Comparison of ENCODE assay signal across 1 cellular context in the genomic region with DNA sequence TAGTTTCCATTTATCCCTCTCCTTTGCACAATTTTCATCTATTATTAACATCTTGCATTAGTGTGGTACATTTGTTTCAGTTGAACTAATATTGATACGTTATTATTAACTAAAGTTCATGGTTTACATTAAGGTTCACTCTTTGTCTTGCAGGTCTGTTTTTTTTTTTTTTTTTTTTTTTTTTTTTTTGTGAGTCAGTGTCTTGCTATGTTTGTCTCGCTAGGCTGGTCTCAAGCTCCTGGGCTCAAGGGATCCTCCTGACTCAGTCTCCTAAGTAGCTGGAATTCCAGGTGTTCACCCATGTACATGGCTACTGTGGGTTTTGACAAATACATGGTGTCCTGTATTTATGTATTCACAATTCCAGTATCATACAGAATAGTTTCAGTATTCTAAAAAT.
TF ChIP-seq lines count a peak whose summit lies in the region.

No MANE protein-coding gene starts in this region.

TF ChIP-seq in HepG2, 621 proteins besides CTCF, POLR2A, EP300 and RAD21:
- TF ChIP-seq, protein P1, sequence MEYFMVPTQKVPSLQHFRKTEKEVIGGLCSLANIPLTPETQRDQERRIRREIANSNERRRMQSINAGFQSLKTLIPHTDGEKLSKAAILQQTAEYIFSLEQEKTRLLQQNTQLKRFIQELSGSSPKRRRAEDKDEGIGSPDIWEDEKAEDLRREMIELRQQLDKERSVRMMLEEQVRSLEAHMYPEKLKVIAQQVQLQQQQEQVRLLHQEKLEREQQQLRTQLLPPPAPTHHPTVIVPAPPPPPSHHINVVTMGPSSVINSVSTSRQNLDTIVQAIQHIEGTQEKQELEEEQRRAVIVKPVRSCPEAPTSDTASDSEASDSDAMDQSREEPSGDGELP (IDR thresholded peaks at IDR 0.05; ENCODE audit: borderline replicate concordance, low read depth) = no peak
- TF ChIP-seq MAFF (IDR thresholded peaks at IDR 0.05; ENCODE audit: low read depth, low read length) (no peak), SMAD3 (CRISPR knock-in tag; IDR thresholded peaks at IDR 0.05) (no peak), SKI (IDR thresholded peaks at IDR 0.05; ENCODE audit: partially characterized antibody) (no peak), ZNF143 (CRISPR knock-in tag; IDR thresholded peaks at IDR 0.05) (no peak), HOXD1 (CRISPR knock-in tag; IDR thresholded peaks at IDR 0.05) (no peak), ZNF589 (CRISPR knock-in tag; conservative IDR thresholded peaks at IDR 0.05) (no peak), NFRKB (IDR thresholded peaks at IDR 0.05) (no peak), GFI1 (CRISPR knock-in tag; IDR thresholded peaks at IDR 0.05; ENCODE audit: borderline replicate concordance) (no peak), ZNF598 (CRISPR knock-in tag; IDR thresholded peaks at IDR 0.05; ENCODE audit: borderline replicate concordance) (no peak), TBL1XR1 (IDR thresholded peaks at IDR 0.05; ENCODE audit: borderline replicate concordance, low read length, partially characterized antibody) (no peak), ZFP90 (CRISPR knock-in tag; IDR thresholded peaks at IDR 0.05; ENCODE audit: borderline replicate concordance) (no peak), ZNF724P (CRISPR knock-in tag; IDR thresholded peaks at IDR 0.05; ENCODE audit: borderline replicate concordance) (no peak)
